1 cellular context compared by ENCODE assay signal in the genomic region with DNA sequence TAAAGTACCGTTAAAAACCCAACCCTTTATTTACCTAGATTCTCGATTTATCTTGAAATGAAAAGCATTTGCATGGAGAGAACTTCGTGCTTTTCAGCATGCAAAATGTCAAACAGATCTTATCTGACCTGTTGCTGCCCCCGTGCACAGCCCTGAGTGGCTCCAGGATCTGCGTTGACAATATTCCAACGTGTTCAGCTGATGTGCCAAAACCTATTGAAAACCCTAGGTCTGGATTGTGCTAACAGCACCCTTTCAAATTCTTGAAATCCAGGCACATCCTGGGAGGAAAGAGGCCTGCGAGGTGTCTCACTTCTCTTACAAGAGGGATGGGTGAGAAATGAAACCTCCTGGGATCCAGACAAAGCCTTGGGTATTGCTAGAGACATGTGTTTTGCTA.
TF ChIP-seq lines count a peak whose summit lies in the region.

No MANE protein-coding gene starts in this region.

TF ChIP-seq in IMR-90, 13 proteins besides CTCF, POLR2A, EP300 and RAD21 (continued from another document):
- TF ChIP-seq, protein P1, sequence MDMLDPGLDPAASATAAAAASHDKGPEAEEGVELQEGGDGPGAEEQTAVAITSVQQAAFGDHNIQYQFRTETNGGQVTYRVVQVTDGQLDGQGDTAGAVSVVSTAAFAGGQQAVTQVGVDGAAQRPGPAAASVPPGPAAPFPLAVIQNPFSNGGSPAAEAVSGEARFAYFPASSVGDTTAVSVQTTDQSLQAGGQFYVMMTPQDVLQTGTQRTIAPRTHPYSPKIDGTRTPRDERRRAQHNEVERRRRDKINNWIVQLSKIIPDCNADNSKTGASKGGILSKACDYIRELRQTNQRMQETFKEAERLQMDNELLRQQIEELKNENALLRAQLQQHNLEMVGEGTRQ (IDR thresholded peaks at IDR 0.05; ENCODE audit: low read depth, low read length), result no peak
